In genomic region chr20:17619351-17620093, GRCh38 we compare ENCODE assay signal across 17 cellular contexts. TPM values are rescaled to one million over a fixed set of nuclear protein-coding genes. Genes with fewer than 3 reads are reported as not detected.
DNase-seq lines count a peak whose midpoint lies in the region; ATAC-seq, FAIRE-seq and TF ChIP-seq lines count a peak whose summit lies in the region.
"Had no signal": no experiment of that assay in that cellular context is flagged by ENCODE, and none has a peak within 500 bp of the region (broad histone marks: within the 10 kb centered on the region; RNA-seq: fewer than 3 reads in every experiment).

No MANE protein-coding gene starts in this region.

- intact Hi-C loops in activated B cell treated with CpG ODN at 0.5 μM for 24 hours (cut with micrococcal nuclease) (loop anchor here (5.0 kb wide), 1 partner anchor 47 kb away; the partner anchor contains the start of gene DSTN), kidney (cut with DNase I) (no loop called here), thyroid gland (cut with DNase I) (loop anchor here (5.0 kb wide), 1 partner anchor 87 kb away; the partner anchor contains the start of gene BFSP1)

- H3K27me3 ChIP-seq in thyroid gland, result no peaks in the 10 kb centered on the region

- H3K4me3 Mint-ChIP-seq in activated B cell treated with CpG ODN at 0.5 μM for 24 hours, result no peak overlapping the region
- H3K4me3 Mint-ChIP-seq: activated CD8-positive, alpha-beta T cell treated with anti-CD3 and anti-CD28 coated beads, Interleukin-2, amount 10 ng/mL, durations not matched to agents 7 days and 5 days; CD4-positive, alpha-beta T cell; central memory CD8-positive, alpha-beta T cell; GM23338 had no signal

- POLR2A ChIA-PET in activated B cell treated with CpG ODN at 0.5 μM for 24 hours (lab: Charles Lee), result no interaction called here
- POLR2A ChIA-PET in GM10248 (lab: Yijun Ruan, JAX), result no interaction called here

- H3K9ac ChIP-seq in kidney (ENCODE audit: low read length in 2 of 2), result no peak overlapping the region

- H3K9me3 ChIP-seq in kidney (ENCODE audit: control insufficient read depth in 1 of 2, low read length in 2 of 2), result no peaks in the 10 kb centered on the region
- no peaks in the 10 kb centered on the region for H3K9me3 ChIP-seq in thyroid gland

- CTCF ChIA-PET in activated B cell treated with CpG ODN at 0.5 μM for 24 hours (lab: Charles Lee) (interaction anchor here (1.8 kb wide), 1 partner anchor 82 kb away, joined by 5 read pairs; no protein-coding TSS in a partner anchor), GM10248 (lab: Yijun Ruan, JAX) (interaction anchor here (1.0 kb wide), 1 partner anchor 20 kb away, joined by 3 read pairs; no protein-coding TSS in a partner anchor)

- TF ChIP-seq POLR2A in thyroid gland (IDR thresholded peaks at IDR 0.05), result no peak

- H3K4me1 Mint-ChIP-seq in activated B cell treated with CpG ODN at 0.5 μM for 24 hours, result peaks cover 2% of the 10 kb centered on the region
- H3K4me1 Mint-ChIP-seq: GM23338 had no signal

- no peak overlapping the region for H3K27ac Mint-ChIP-seq in activated B cell treated with CpG ODN at 0.5 μM for 24 hours
- H3K27ac Mint-ChIP-seq: activated CD8-positive, alpha-beta T cell treated with anti-CD3 and anti-CD28 coated beads, Interleukin-2, amount 10 ng/mL, durations not matched to agents 7 days and 5 days; activated naive CD4-positive, alpha-beta T cell treated with anti-CD3 and anti-CD28 coated beads, Interleukin-2, amount 50 U/mL, for 72 hours; CD4-positive, alpha-beta T cell; GM23338 had no signal

- H3K27ac ChIP-seq in kidney (ENCODE audit: low read depth in 2 of 2, low read length in 2 of 2) (no peak overlapping the region), thyroid gland (no peak overlapping the region)

- DNase-seq in activated effector memory CD4-positive, alpha-beta T cell treated with anti-CD3 and anti-CD28 coated beads, Interleukin-2, amount 50 U/mL, for 16 hours, result peak; percentile 58
- no peak for DNase-seq in activated effector memory CD4-positive, alpha-beta T cell treated with Interleukin-2 at 50 U/mL for 16 hours
- DNase-seq in activated B cell treated with CpG ODN at 0.5 μM for 24 hours, result peak; percentile 15
- peak; percentile 65 for DNase-seq in kidney
- peak; percentile 1 for DNase-seq in thyroid gland
- DNase-seq in GM10248 (ENCODE audit: extremely low spot score), result no peak
- DNase-seq in MV-4-11 (lab: John Stamatoyannopoulos, UW), result no peak
- no peak for DNase-seq in SIG-M5 treated with dmso at 0.1 percent for 504 hours (lab: John Stamatoyannopoulos, UW; ENCODE audit: unreplicated experiment)
- DNase-seq: activated CD8-positive, alpha-beta T cell treated with anti-CD3 and anti-CD28 coated beads, Interleukin-2, amount 10 ng/mL, durations not matched to agents 7 days and 5 days; Kasumi-1; mesendoderm; stimulated activated CD4-positive, alpha-beta T cell treated with anti-CD3 and anti-CD28 coated beads, Interleukin-4, amount 100 ng/mL, for 24 hours had no signal

- TF ChIP-seq CTCF in activated B cell treated with CpG ODN at 0.5 μM for 24 hours (IDR thresholded peaks at IDR 0.05) (no peak), kidney (IDR thresholded peaks at IDR 0.05; ENCODE audit: borderline replicate concordance, extremely low read depth, insufficient read depth) (no peak), thyroid gland (IDR thresholded peaks at IDR 0.05) (no peak), GM10248 (IDR thresholded peaks at IDR 0.05; ENCODE audit: control extremely low read depth, extremely low read depth, low read depth, missing control alignments) (no peak)

- no peak for ATAC-seq in activated B cell treated with CpG ODN at 0.5 μM for 24 hours (ENCODE audit: low read depth)
- ATAC-seq: activated CD8-positive, alpha-beta T cell treated with anti-CD3 and anti-CD28 coated beads, Interleukin-2, amount 10 ng/mL, durations not matched to agents 7 days and 5 days; activated naive CD4-positive, alpha-beta T cell treated with anti-CD3 and anti-CD28 coated beads, Interleukin-2, amount 50 U/mL, for 72 hours; GM23338 had no signal

- peaks cover 38 to 50% of the 10 kb centered on the region in 2 donors for H3K36me3 ChIP-seq in kidney (ENCODE audit: control insufficient read depth in 1 of 2, insufficient read depth in 2 of 2, low read length in 2 of 2)
- H3K36me3 ChIP-seq in thyroid gland, result peaks cover 72 to 96% of the 10 kb centered on the region in 2 donors

- H3K4me3 ChIP-seq in kidney (ENCODE audit: low read length in 2 of 2), result no peak overlapping the region
- no peak overlapping the region for H3K4me3 ChIP-seq in thyroid gland (replicated peaks in 1 of 3)
- H3K4me3 ChIP-seq: GM23338 had no signal

- H3K9me3 Mint-ChIP-seq in activated B cell treated with CpG ODN at 0.5 μM for 24 hours, result no peaks in the 10 kb centered on the region
- H3K9me3 Mint-ChIP-seq: activated naive CD4-positive, alpha-beta T cell treated with anti-CD3 and anti-CD28 coated beads, Interleukin-2, amount 50 U/mL, for 72 hours; CD4-positive, alpha-beta T cell; central memory CD8-positive, alpha-beta T cell; GM23338 had no signal

- 95 to 97% methylated on average over 15 to 27 of the region's 29 CpGs for WGBS in thyroid gland, 2 donors

- peaks cover 45% of the 10 kb centered on the region for H3K36me3 Mint-ChIP-seq in activated B cell treated with CpG ODN at 0.5 μM for 24 hours (ENCODE audit: low read depth)
- H3K36me3 Mint-ChIP-seq: activated naive CD4-positive, alpha-beta T cell treated with anti-CD3 and anti-CD28 coated beads, Interleukin-2, amount 50 U/mL, for 72 hours had no signal

- FAIRE-seq in kidney (lab: Jason Lieb, UNC), result no peak
- FAIRE-seq: TTC549 had no signal

- H3K27me3 Mint-ChIP-seq in activated B cell treated with CpG ODN at 0.5 μM for 24 hours, result no peaks in the 10 kb centered on the region
- H3K27me3 Mint-ChIP-seq: CD4-positive, alpha-beta T cell; central memory CD8-positive, alpha-beta T cell had no signal

- peaks cover 0 to 5% of the 10 kb centered on the region in 2 donors for H3K4me1 ChIP-seq in kidney (ENCODE audit: control insufficient read depth in 1 of 2, insufficient read depth in 1 of 2, low read depth in 1 of 2, low read length in 2 of 2)
- H3K4me1 ChIP-seq in thyroid gland, result peaks cover 9 to 19% of the 10 kb centered on the region in 2 donors

RNA-seq across cellular contexts. Expression of gene DSTN, which starts 49.6 kb away (rescaled TPM):
- 14.4 and 20.1 TPM in 2 replicates for total RNA-seq in activated B cell treated with CpG ODN at 0.5 μM for 24 hours
- total RNA-seq in kidney, result 409 TPM
- 525 TPM for polyA plus RNA-seq in kidney (ENCODE audit: insufficient read depth, low read depth, low replicate concordance)
- total RNA-seq in thyroid gland, result 100 to 1,000 TPM; 504 to 681 (median 560) TPM

Comparison
In these comparisons a context has a peak if more than half of its experiments do, and no peak if none do; other contexts are left out.
1. DNase-seq: peak in activated effector memory CD4-positive, alpha-beta T cell treated with anti-CD3 and anti-CD28 coated beads, Interleukin-2, amount 50 U/mL, for 16 hours (single experiment), activated B cell treated with CpG ODN at 0.5 μM for 24 hours (single experiment), kidney (single experiment) and thyroid gland (2 of 2); none in activated effector memory CD4-positive, alpha-beta T cell treated with Interleukin-2 at 50 U/mL for 16 hours (single experiment), GM10248 (single experiment), MV-4-11 (single experiment) and SIG-M5 treated with dmso at 0.1 percent for 504 hours (single experiment).
2. RNA of gene DSTN, which starts 49.6 kb away (total RNA-seq): 504 to 681 TPM in thyroid gland and 409 TPM in kidney (single experiment); 14.4 to 20.1 TPM in activated B cell treated with CpG ODN at 0.5 μM for 24 hours; every median in the first group is over 10 times any median in the second.